In genomic region chr12:70719672-70720420, GRCh38 we compare ENCODE assay signal across 8 cellular contexts.
DNase-seq lines count a peak whose midpoint lies in the region; ATAC-seq and TF ChIP-seq lines count a peak whose summit lies in the region.

No MANE protein-coding gene starts in this region.

- no peaks in the 10 kb centered on the region for H3K4me1 ChIP-seq in CD4-positive, CD25-positive, alpha-beta regulatory T cell (ENCODE audit: control insufficient read depth, insufficient read depth, low read length, poor library complexity, severe bottlenecking)
- peaks cover 0 to 11% (median 1%) of the 10 kb centered on the region in 4 donors for H3K4me1 ChIP-seq in esophagus muscularis mucosa
- no peaks in the 10 kb centered on the region for H3K4me1 ChIP-seq in uterus

- H3K4me3 ChIP-seq in CD4-positive, CD25-positive, alpha-beta regulatory T cell (ENCODE audit: low read depth, low read length), result peak overlapping the region; percentile 49
- H3K4me3 ChIP-seq in WI38 (ENCODE audit: low read depth, low read length) (no peak overlapping the region), esophagus muscularis mucosa (peak overlapping the region; percentile 22 to 26 (median 24)), uterus (peak overlapping the region in 1 of 2 donors; percentile 12)

- peak overlapping the region in 1 of 3 donors; percentile 4 for H3K27ac Mint-ChIP-seq in CD4-positive, CD25-positive, alpha-beta regulatory T cell
- H3K27ac Mint-ChIP-seq in naive B cell, result no peak overlapping the region

- peak overlapping the region in 2 of 4 donors; percentile 24 to 67 for H3K4me3 Mint-ChIP-seq in CD4-positive, CD25-positive, alpha-beta regulatory T cell
- H3K4me3 Mint-ChIP-seq in naive B cell, result peak overlapping the region in 5 of 8 donors; percentile 26 to 72 (median 48)

- peaks cover 0 to 17% (median 10%) of the 10 kb centered on the region in 4 donors for H3K4me1 Mint-ChIP-seq in CD4-positive, CD25-positive, alpha-beta regulatory T cell
- H3K4me1 Mint-ChIP-seq in naive B cell, result peaks cover 0 to 6% (median 0%) of the 10 kb centered on the region in 3 donors

- no peaks in the 10 kb centered on the region for H3K9me3 Mint-ChIP-seq in CD4-positive, CD25-positive, alpha-beta regulatory T cell
- H3K9me3 Mint-ChIP-seq in naive B cell, result no peaks in the 10 kb centered on the region

- no peaks in the 10 kb centered on the region for H3K36me3 Mint-ChIP-seq in CD4-positive, CD25-positive, alpha-beta regulatory T cell
- H3K36me3 Mint-ChIP-seq in naive B cell, result no peaks in the 10 kb centered on the region

- TF ChIP-seq POLR2A in esophagus muscularis mucosa (IDR thresholded peaks at IDR 0.05; ENCODE audit: low read depth) (no peak), uterus (IDR thresholded peaks at IDR 0.05) (no peak)

- no peak for TF ChIP-seq EP300 in esophagus muscularis mucosa (IDR thresholded peaks at IDR 0.05)

- no peaks in the 10 kb centered on the region for H3K27me3 ChIP-seq in CD4-positive, CD25-positive, alpha-beta regulatory T cell (ENCODE audit: control insufficient read depth, insufficient read depth, low read length)
- peaks cover 0 to 17% (median 0%) of the 10 kb centered on the region in 4 donors for H3K27me3 ChIP-seq in esophagus muscularis mucosa
- H3K27me3 ChIP-seq in uterus, result no peaks in the 10 kb centered on the region

- peak in 2 of 3 donors; percentile 29 to 30 for DNase-seq in CD4-positive, CD25-positive, alpha-beta regulatory T cell
- DNase-seq in MV-4-11 (lab: John Stamatoyannopoulos, UW) (peak; percentile 1), esophagus muscularis mucosa (ENCODE audit: extremely low spot score) (no peak), naive B cell (peak; percentile 12), uterus (peak in 1 of 2 donors; percentile 24), OCI-M2 (lab: John Stamatoyannopoulos, UW; ENCODE audit: unreplicated experiment) (no peak)

- no peaks in the 10 kb centered on the region for H3K9me3 ChIP-seq in CD4-positive, CD25-positive, alpha-beta regulatory T cell (ENCODE audit: control insufficient read depth in 2 of 2, low read length in 2 of 2)
- H3K9me3 ChIP-seq in esophagus muscularis mucosa, result no peaks in the 10 kb centered on the region
- no peaks in the 10 kb centered on the region for H3K9me3 ChIP-seq in uterus

- ATAC-seq in CD4-positive, CD25-positive, alpha-beta regulatory T cell (ENCODE audit: low read depth in 2 of 2), result no peak
- ATAC-seq in GM19395 (IDR thresholded peaks at IDR 0.05; ENCODE audit: unreplicated experiment) (peak; percentile 60), naive B cell (ENCODE audit: low read depth in 2 of 2) (no peak)

- peak; percentile 91 for TF ChIP-seq CTCF in WI38 (IDR thresholded peaks at IDR 0.05; ENCODE audit: low read depth, low read length)
- TF ChIP-seq CTCF in esophagus muscularis mucosa (IDR thresholded peaks at IDR 0.05), result peak; percentile 73 to 77 (median 73)
- peak; percentile 58 to 71 (median 64) for TF ChIP-seq CTCF in uterus (IDR thresholded peaks at IDR 0.05)

- H3K36me3 ChIP-seq in CD4-positive, CD25-positive, alpha-beta regulatory T cell (ENCODE audit: control insufficient read depth, insufficient read depth, low read length), result no peaks in the 10 kb centered on the region
- H3K36me3 ChIP-seq in esophagus muscularis mucosa, result no peaks in the 10 kb centered on the region
- H3K36me3 ChIP-seq in uterus, result no peaks in the 10 kb centered on the region

- no peak overlapping the region for H3K27ac ChIP-seq in CD4-positive, CD25-positive, alpha-beta regulatory T cell (ENCODE audit: insufficient read depth, low read length, poor library complexity, severe bottlenecking)
- H3K27ac ChIP-seq in esophagus muscularis mucosa (replicated peaks in 1 of 4) (peak overlapping the region; percentile 4 to 51 (median 31)), uterus (peak overlapping the region; percentile 29 to 69)

- intact Hi-C loops in esophagus muscularis mucosa (cut with DNase I), result loop anchor here (5.0 kb wide), 2 partner anchors 128 to 838 kb away; no protein-coding TSS in a partner anchor
- intact Hi-C loops in uterus (cut with DNase I; ENCODE audit: low total_unique reads), result no loop called here

- WGBS in esophagus muscularis mucosa, result 35% methylated on average over 19 of the region's 19 CpGs

- H3K27me3 Mint-ChIP-seq in CD4-positive, CD25-positive, alpha-beta regulatory T cell, result peaks cover 4% of the 10 kb centered on the region
- peaks cover 11 to 12% (median 11%) of the 10 kb centered on the region in 3 donors for H3K27me3 Mint-ChIP-seq in naive B cell

Comparison
In these comparisons a context has a peak if more than half of its experiments do, and no peak if none do; other contexts are left out.
1. DNase-seq: peak in CD4-positive, CD25-positive, alpha-beta regulatory T cell (2 of 3), MV-4-11 (single experiment) and naive B cell (single experiment); none in esophagus muscularis mucosa (single experiment) and OCI-M2 (single experiment).
2. Peak in every context shown above with its lines, with median percentiles within 50 percentile points of each other: CTCF ChIP-seq.